ENCODE assay signal across 1 cellular context in the genomic region with DNA sequence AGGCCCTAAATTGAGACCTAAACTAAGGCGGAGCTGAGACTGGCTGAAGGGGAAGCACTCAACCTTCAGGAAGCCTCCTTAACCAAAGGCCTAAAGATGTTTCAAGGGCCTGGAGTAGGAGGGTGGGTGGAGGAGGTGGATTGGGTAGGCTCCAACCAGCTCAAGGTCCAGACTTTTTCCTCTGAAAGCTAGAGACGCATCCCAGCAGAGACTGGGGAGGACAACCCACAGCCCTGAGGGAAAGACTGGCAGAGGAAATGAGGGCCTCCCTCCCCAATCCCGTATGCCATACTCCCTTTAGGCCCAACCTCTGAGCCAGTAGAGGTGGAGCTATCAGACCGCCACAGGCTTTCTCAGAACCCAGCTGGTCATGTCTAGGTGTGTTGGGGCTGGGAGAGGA.
TF ChIP-seq lines count a peak whose summit lies in the region.

No MANE protein-coding gene starts in this region.

TF ChIP-seq in GM23338, 12 proteins besides CTCF, POLR2A, EP300 and RAD21 (continued from another document):
- TF ChIP-seq, protein P1, sequence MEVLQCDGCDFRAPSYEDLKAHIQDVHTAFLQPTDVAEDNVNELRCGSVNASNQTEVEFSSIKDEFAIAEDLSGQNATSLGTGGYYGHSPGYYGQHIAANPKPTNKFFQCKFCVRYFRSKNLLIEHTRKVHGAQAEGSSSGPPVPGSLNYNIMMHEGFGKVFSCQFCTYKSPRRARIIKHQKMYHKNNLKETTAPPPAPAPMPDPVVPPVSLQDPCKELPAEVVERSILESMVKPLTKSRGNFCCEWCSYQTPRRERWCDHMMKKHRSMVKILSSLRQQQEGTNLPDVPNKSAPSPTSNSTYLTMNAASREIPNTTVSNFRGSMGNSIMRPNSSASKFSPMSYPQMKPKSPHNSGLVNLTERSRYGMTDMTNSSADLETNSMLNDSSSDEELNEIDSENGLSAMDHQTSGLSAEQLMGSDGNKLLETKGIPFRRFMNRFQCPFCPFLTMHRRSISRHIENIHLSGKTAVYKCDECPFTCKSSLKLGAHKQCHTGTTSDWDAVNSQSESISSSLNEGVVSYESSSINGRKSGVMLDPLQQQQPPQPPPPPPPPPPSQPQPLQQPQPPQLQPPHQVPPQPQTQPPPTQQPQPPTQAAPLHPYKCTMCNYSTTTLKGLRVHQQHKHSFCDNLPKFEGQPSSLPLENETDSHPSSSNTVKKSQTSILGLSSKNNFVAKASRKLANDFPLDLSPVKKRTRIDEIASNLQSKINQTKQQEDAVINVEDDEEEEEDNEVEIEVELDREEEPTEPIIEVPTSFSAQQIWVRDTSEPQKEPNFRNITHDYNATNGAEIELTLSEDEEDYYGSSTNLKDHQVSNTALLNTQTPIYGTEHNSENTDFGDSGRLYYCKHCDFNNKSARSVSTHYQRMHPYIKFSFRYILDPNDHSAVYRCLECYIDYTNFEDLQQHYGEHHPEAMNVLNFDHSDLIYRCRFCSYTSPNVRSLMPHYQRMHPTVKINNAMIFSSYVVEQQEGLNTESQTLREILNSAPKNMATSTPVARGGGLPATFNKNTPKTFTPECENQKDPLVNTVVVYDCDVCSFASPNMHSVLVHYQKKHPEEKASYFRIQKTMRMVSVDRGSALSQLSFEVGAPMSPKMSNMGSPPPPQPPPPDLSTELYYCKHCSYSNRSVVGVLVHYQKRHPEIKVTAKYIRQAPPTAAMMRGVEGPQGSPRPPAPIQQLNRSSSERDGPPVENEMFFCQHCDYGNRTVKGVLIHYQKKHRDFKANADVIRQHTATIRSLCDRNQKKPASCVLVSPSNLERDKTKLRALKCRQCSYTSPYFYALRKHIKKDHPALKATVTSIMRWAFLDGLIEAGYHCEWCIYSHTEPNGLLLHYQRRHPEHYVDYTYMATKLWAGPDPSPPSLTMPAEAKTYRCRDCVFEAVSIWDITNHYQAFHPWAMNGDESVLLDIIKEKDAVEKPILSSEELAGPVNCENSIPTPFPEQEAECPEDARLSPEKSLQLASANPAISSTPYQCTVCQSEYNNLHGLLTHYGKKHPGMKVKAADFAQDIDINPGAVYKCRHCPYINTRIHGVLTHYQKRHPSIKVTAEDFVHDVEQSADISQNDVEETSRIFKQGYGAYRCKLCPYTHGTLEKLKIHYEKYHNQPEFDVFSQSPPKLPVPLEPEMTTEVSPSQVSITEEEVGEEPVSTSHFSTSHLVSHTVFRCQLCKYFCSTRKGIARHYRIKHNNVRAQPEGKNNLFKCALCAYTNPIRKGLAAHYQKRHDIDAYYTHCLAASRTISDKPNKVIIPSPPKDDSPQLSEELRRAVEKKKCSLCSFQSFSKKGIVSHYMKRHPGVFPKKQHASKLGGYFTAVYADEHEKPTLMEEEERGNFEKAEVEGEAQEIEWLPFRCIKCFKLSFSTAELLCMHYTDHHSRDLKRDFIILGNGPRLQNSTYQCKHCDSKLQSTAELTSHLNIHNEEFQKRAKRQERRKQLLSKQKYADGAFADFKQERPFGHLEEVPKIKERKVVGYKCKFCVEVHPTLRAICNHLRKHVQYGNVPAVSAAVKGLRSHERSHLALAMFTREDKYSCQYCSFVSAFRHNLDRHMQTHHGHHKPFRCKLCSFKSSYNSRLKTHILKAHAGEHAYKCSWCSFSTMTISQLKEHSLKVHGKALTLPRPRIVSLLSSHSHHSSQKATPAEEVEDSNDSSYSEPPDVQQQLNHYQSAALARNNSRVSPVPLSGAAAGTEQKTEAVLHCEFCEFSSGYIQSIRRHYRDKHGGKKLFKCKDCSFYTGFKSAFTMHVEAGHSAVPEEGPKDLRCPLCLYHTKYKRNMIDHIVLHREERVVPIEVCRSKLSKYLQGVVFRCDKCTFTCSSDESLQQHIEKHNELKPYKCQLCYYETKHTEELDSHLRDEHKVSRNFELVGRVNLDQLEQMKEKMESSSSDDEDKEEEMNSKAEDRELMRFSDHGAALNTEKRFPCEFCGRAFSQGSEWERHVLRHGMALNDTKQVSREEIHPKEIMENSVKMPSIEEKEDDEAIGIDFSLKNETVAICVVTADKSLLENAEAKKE (CRISPR knock-in tag; IDR thresholded peaks at IDR 0.05) = no peak
- no peak for TF ChIP-seq ZNF114 (CRISPR knock-in tag; IDR thresholded peaks at IDR 0.05)
- no peak for TF ChIP-seq STAT1 (IDR thresholded peaks at IDR 0.05; ENCODE audit: unreplicated experiment)
- no peak for TF ChIP-seq EZH2phosphoT487 (IDR thresholded peaks at IDR 0.05; ENCODE audit: unreplicated experiment)
- no peak for TF ChIP-seq JUNB (IDR thresholded peaks at IDR 0.05; ENCODE audit: unreplicated experiment)
- TF ChIP-seq POLR2AphosphoS5 (IDR thresholded peaks at IDR 0.05; ENCODE audit: low read depth) = no peak
- no peak for TF ChIP-seq EZH2 (IDR thresholded peaks at IDR 0.05; ENCODE audit: low read depth, unreplicated experiment)
- TF ChIP-seq, protein P2, sequence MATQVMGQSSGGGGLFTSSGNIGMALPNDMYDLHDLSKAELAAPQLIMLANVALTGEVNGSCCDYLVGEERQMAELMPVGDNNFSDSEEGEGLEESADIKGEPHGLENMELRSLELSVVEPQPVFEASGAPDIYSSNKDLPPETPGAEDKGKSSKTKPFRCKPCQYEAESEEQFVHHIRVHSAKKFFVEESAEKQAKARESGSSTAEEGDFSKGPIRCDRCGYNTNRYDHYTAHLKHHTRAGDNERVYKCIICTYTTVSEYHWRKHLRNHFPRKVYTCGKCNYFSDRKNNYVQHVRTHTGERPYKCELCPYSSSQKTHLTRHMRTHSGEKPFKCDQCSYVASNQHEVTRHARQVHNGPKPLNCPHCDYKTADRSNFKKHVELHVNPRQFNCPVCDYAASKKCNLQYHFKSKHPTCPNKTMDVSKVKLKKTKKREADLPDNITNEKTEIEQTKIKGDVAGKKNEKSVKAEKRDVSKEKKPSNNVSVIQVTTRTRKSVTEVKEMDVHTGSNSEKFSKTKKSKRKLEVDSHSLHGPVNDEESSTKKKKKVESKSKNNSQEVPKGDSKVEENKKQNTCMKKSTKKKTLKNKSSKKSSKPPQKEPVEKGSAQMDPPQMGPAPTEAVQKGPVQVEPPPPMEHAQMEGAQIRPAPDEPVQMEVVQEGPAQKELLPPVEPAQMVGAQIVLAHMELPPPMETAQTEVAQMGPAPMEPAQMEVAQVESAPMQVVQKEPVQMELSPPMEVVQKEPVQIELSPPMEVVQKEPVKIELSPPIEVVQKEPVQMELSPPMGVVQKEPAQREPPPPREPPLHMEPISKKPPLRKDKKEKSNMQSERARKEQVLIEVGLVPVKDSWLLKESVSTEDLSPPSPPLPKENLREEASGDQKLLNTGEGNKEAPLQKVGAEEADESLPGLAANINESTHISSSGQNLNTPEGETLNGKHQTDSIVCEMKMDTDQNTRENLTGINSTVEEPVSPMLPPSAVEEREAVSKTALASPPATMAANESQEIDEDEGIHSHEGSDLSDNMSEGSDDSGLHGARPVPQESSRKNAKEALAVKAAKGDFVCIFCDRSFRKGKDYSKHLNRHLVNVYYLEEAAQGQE (IDR thresholded peaks at IDR 0.05; ENCODE audit: unreplicated experiment) = no peak
- TF ChIP-seq CREB1 (CRISPR knock-in tag; IDR thresholded peaks at IDR 0.05; ENCODE audit: low read depth) = no peak
